1 cellular context compared by ENCODE assay signal in the genomic region with DNA sequence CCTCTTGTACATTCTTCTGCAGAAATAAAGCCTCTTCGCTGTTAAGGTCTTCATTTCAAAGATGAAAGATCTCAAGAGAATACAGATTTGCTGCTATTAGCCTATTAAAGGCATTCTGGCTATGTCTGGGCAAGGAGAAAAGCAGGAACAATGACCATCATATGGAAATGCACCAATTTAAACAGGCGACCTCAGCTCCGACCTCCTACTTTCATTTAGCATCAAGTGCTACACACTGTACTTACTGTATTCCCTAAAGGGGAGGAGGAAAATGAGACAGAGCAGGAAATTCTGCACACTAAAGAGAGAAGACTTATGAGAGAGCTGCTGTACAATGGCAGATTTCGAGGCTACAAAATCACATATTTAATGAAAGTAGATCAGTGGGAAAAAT.
TF ChIP-seq lines count a peak whose summit lies in the region.

No MANE protein-coding gene starts in this region.

TF ChIP-seq in SK-N-SH, 30 proteins besides CTCF, POLR2A, EP300 and RAD21 (continued from another document):
- TF ChIP-seq NFIC (IDR thresholded peaks at IDR 0.05; ENCODE audit: borderline replicate concordance), result no peak
- TF ChIP-seq, protein P1, sequence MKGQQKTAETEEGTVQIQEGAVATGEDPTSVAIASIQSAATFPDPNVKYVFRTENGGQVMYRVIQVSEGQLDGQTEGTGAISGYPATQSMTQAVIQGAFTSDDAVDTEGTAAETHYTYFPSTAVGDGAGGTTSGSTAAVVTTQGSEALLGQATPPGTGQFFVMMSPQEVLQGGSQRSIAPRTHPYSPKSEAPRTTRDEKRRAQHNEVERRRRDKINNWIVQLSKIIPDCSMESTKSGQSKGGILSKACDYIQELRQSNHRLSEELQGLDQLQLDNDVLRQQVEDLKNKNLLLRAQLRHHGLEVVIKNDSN (IDR thresholded peaks at IDR 0.05; ENCODE audit: borderline replicate concordance, low read depth), result no peak
- TF ChIP-seq, protein P2, sequence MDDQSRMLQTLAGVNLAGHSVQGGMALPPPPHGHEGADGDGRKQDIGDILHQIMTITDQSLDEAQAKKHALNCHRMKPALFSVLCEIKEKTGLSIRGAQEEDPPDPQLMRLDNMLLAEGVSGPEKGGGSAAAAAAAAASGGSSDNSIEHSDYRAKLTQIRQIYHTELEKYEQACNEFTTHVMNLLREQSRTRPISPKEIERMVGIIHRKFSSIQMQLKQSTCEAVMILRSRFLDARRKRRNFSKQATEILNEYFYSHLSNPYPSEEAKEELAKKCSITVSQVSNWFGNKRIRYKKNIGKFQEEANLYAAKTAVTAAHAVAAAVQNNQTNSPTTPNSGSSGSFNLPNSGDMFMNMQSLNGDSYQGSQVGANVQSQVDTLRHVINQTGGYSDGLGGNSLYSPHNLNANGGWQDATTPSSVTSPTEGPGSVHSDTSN (IDR thresholded peaks at IDR 0.05), result no peak
- TF ChIP-seq YY1 (IDR thresholded peaks at IDR 0.05; ENCODE audit: low read depth), result no peak
- TF ChIP-seq RFX5 (IDR thresholded peaks at IDR 0.05; ENCODE audit: low read length), result no peak
- TF ChIP-seq, protein P3, sequence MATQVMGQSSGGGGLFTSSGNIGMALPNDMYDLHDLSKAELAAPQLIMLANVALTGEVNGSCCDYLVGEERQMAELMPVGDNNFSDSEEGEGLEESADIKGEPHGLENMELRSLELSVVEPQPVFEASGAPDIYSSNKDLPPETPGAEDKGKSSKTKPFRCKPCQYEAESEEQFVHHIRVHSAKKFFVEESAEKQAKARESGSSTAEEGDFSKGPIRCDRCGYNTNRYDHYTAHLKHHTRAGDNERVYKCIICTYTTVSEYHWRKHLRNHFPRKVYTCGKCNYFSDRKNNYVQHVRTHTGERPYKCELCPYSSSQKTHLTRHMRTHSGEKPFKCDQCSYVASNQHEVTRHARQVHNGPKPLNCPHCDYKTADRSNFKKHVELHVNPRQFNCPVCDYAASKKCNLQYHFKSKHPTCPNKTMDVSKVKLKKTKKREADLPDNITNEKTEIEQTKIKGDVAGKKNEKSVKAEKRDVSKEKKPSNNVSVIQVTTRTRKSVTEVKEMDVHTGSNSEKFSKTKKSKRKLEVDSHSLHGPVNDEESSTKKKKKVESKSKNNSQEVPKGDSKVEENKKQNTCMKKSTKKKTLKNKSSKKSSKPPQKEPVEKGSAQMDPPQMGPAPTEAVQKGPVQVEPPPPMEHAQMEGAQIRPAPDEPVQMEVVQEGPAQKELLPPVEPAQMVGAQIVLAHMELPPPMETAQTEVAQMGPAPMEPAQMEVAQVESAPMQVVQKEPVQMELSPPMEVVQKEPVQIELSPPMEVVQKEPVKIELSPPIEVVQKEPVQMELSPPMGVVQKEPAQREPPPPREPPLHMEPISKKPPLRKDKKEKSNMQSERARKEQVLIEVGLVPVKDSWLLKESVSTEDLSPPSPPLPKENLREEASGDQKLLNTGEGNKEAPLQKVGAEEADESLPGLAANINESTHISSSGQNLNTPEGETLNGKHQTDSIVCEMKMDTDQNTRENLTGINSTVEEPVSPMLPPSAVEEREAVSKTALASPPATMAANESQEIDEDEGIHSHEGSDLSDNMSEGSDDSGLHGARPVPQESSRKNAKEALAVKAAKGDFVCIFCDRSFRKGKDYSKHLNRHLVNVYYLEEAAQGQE (IDR thresholded peaks at IDR 0.05; ENCODE audit: low read depth, low read length), result no peak
- no peak for TF ChIP-seq RXRA (IDR thresholded peaks at IDR 0.05; ENCODE audit: borderline replicate concordance, low read depth)
- TF ChIP-seq TAF1 (IDR thresholded peaks at IDR 0.05; ENCODE audit: borderline replicate concordance, low read depth, low read length), result no peak
- TF ChIP-seq, protein P4, sequence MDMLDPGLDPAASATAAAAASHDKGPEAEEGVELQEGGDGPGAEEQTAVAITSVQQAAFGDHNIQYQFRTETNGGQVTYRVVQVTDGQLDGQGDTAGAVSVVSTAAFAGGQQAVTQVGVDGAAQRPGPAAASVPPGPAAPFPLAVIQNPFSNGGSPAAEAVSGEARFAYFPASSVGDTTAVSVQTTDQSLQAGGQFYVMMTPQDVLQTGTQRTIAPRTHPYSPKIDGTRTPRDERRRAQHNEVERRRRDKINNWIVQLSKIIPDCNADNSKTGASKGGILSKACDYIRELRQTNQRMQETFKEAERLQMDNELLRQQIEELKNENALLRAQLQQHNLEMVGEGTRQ (IDR thresholded peaks at IDR 0.05; ENCODE audit: borderline replicate concordance, low read depth, low read length), result no peak
- no peak for TF ChIP-seq NRF1 (IDR thresholded peaks at IDR 0.05; ENCODE audit: low read depth, low read length)
- no peak for TF ChIP-seq ELF1 (IDR thresholded peaks at IDR 0.05)
- no peak for TF ChIP-seq FOSL2 (IDR thresholded peaks at IDR 0.05; ENCODE audit: borderline replicate concordance, low read depth)
- no peak for TF ChIP-seq JUND (IDR thresholded peaks at IDR 0.05)
- TF ChIP-seq GABPA (IDR thresholded peaks at IDR 0.05; ENCODE audit: low read depth), result no peak
- no peak for TF ChIP-seq SMC3 (IDR thresholded peaks at IDR 0.05; ENCODE audit: low read depth, low read length)
- no peak for TF ChIP-seq SIN3A (IDR thresholded peaks at IDR 0.05; ENCODE audit: borderline replicate concordance, low read depth, low read length)
